2 cellular contexts compared by ENCODE assay signal in the genomic region with DNA sequence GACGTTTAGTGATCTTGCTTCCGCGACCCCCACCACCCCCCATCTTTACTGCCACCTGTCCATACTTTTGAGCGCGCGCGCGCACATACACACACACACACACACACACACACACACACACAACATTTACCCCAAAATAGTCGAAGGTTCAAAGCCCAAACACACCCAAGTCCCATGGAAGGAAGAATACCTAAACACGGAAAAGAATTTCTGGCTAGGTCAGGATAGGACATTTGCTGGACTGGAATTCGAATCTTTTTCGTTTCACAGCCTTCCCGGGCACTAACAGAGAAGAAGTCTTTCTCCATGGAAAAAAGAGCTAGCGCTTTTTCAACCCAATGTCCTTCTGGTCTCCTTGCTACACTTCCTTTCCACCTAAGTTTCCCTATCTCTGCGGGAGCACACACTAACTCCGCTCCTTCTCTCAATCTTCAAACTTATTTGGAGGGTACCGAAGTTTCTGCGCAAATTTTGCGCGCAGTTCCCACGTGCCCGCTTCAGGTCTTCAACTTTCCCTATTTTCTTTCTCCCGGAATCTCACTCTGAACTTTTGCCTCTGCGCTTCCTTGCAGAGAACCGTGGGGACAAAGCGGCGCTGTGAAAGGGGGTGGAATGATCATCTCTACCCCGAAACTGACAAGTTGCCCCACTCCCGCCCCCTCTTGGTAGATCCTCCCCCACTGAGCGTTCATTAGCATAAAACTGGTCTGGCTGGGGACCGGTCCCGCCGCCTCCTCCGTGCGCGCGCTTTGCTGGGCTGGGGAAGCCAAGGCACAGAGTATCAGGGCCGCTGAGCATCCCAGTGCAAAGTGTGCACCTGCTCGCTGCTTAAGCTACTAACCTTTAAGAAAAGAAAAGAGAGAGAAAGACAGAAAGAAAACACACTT.
TF ChIP-seq lines count a peak whose summit lies in the region.

No MANE protein-coding gene starts in this region.

TF ChIP-seq in liver, 16 proteins besides CTCF, POLR2A, EP300 and RAD21:
- TF ChIP-seq, protein P1, sequence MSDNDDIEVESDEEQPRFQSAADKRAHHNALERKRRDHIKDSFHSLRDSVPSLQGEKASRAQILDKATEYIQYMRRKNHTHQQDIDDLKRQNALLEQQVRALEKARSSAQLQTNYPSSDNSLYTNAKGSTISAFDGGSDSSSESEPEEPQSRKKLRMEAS (IDR thresholded peaks at IDR 0.05), result no peak
- no peak for TF ChIP-seq FOXA1 (IDR thresholded peaks at IDR 0.05)
- TF ChIP-seq, protein P2, sequence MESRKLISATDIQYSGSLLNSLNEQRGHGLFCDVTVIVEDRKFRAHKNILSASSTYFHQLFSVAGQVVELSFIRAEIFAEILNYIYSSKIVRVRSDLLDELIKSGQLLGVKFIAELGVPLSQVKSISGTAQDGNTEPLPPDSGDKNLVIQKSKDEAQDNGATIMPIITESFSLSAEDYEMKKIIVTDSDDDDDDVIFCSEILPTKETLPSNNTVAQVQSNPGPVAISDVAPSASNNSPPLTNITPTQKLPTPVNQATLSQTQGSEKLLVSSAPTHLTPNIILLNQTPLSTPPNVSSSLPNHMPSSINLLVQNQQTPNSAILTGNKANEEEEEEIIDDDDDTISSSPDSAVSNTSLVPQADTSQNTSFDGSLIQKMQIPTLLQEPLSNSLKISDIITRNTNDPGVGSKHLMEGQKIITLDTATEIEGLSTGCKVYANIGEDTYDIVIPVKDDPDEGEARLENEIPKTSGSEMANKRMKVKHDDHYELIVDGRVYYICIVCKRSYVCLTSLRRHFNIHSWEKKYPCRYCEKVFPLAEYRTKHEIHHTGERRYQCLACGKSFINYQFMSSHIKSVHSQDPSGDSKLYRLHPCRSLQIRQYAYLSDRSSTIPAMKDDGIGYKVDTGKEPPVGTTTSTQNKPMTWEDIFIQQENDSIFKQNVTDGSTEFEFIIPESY (IDR thresholded peaks at IDR 0.05), result no peak
- TF ChIP-seq REST (IDR thresholded peaks at IDR 0.05), result no peak
- no peak for TF ChIP-seq YY1 (IDR thresholded peaks at IDR 0.05)
- no peak for TF ChIP-seq TAF1 (conservative IDR thresholded peaks at IDR 0.05)
- TF ChIP-seq FOXA2 (IDR thresholded peaks at IDR 0.05), result no peak
- no peak for TF ChIP-seq GABPA (IDR thresholded peaks at IDR 0.05 in 1 of 2, conservative IDR thresholded peaks at IDR 0.05 in 1 of 2)
- no peak for TF ChIP-seq NR2F2 (IDR thresholded peaks at IDR 0.05)

TF ChIP-seq in HepG2, 621 proteins besides CTCF, POLR2A, EP300 and RAD21:
- TF ChIP-seq ZNF33B (CRISPR knock-in tag; IDR thresholded peaks at IDR 0.05), result no peak
- TF ChIP-seq ZNF282 (IDR thresholded peaks at IDR 0.05; ENCODE audit: partially characterized antibody), result no peak
- TF ChIP-seq ZNF570 (CRISPR knock-in tag; IDR thresholded peaks at IDR 0.05; ENCODE audit: borderline replicate concordance), result no peak
